Comparison of ENCODE assay signal across 1 cellular context in genomic region chr22:24071686-24072085, GRCh38.
TF ChIP-seq lines count a peak whose summit lies in the region.

No MANE protein-coding gene starts in this region.

TF ChIP-seq in GM23338, 12 proteins besides CTCF, POLR2A, EP300 and RAD21:
- no peak for TF ChIP-seq REST (IDR thresholded peaks at IDR 0.05; ENCODE audit: unreplicated experiment)
- TF ChIP-seq NANOG (IDR thresholded peaks at IDR 0.05; ENCODE audit: borderline replicate concordance), result no peak
